20 cellular contexts compared by ENCODE assay signal in the genomic region with DNA sequence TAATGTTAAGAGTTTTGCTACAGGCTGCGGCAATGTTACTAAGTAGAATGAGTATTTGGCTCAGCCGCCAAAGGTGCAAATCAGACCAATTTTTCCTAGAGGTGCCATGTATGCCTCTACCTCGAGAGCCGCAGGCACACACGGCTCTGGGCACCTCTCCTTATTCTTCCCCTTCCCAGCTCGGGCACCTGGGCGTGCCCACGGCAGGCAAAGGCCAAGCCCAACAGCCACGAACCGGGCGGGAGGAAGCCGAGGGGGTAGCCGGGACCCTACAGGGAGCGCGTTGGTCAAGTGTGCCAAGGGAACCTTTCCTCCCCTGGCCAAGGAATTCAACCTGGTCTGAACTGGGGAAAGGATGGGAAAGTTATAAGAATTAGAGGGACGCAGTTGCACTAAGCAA. TPM values are rescaled to one million over a fixed set of nuclear protein-coding genes. Genes with fewer than 3 reads are reported as not detected.
A peak's percentile ranks its signal among the peaks of the same experiment; 100 is the strongest.
DNase-seq lines count a peak whose midpoint lies in the region; ATAC-seq and TF ChIP-seq lines count a peak whose summit lies in the region.
"Had no signal": no experiment of that assay in that cellular context is flagged by ENCODE, and none has a peak within 500 bp of the region (broad histone marks: within the 10 kb centered on the region; RNA-seq: fewer than 3 reads in every experiment).

No MANE protein-coding gene starts in this region.

- H3K4me3 Mint-ChIP-seq in H9 = peak overlapping the region; percentile 84 to 88
- H3K4me3 Mint-ChIP-seq in endodermal cell = peak overlapping the region; percentile 79
- H3K4me3 Mint-ChIP-seq in nephron progenitor cell = peak overlapping the region; percentile 80

- peaks cover 7% of the 10 kb centered on the region; the same call in 1 of the 2 replicates for H3K79me2 ChIP-seq in H9 (ENCODE audit: insufficient read depth, low read length)

- H3K4me3 ChIP-seq in BLaER1 treated with 17β-estradiol and CSF1 and Interleukin-3, amounts not matched to agents 10 nM and 100 nM = peak overlapping the region; percentile 53 to 76 (median 64)
- no peak overlapping the region for H3K4me3 ChIP-seq in endodermal cell (ENCODE audit: low read length)
- H3K4me3 ChIP-seq: K562 had no signal

- H3K18ac ChIP-seq in H9 (ENCODE audit: insufficient read length, low read depth, low read length) = no peak overlapping the region

- WGBS in H9 (ENCODE audit: extremely low coverage, insufficient read length, low lambda C conversion rate) = no CpG with 5 or more reads among the region's 16 CpGs
- 92 to 96% methylated on average over 10 to 15 of the region's 16 CpGs for WGBS in endodermal cell (ENCODE audit: insufficient coverage in 1 of 2, insufficient read length in 1 of 2), 2 experiments

- H4K20me1 ChIP-seq in BLaER1 treated with 17β-estradiol and CSF1 and Interleukin-3, amounts not matched to agents 10 nM and 100 nM = no peaks in the 10 kb centered on the region
- H4K20me1 ChIP-seq in H9 (ENCODE audit: control insufficient read depth, insufficient read depth, insufficient read length) = no peaks in the 10 kb centered on the region

- peaks cover 3% of the 10 kb centered on the region for H3K79me1 ChIP-seq in H9 (ENCODE audit: insufficient read depth, low read depth, low read length, poor library complexity, severe bottlenecking)

- H2BK20ac ChIP-seq in H9 (ENCODE audit: low read depth, low read length, poor library complexity, severe bottlenecking) = no peak overlapping the region

- peak overlapping the region; percentile 75 to 97 (median 87) for H3K4me2 ChIP-seq in BLaER1 treated with 17β-estradiol and CSF1 and Interleukin-3, amounts not matched to agents 10 nM and 100 nM
- peak overlapping the region; percentile 86 for H3K4me2 ChIP-seq in H9 (ENCODE audit: insufficient read depth, insufficient read length, low read length)

- H3K4me1 Mint-ChIP-seq in H9 (peaks cover 18 to 31% of the 10 kb centered on the region in 2 experiments), endodermal cell (peaks cover 13% of the 10 kb centered on the region), nephron progenitor cell (peaks cover 23% of the 10 kb centered on the region)
- H3K4me1 Mint-ChIP-seq: stimulated activated naive B cell treated with anti-CD40 and anti-IgM and Interleukin-4, amounts not matched to agents 10 μg/mL and 1 μg/mL and 100 μg/mL, for 72 hours had no signal

- no peak overlapping the region for H2AK5ac ChIP-seq in H9 (ENCODE audit: insufficient read length, low read length)

- ATAC-seq in HG03097 (IDR thresholded peaks at IDR 0.05; ENCODE audit: low FRiP score, unreplicated experiment) = no peak

- no peak overlapping the region for H2BK12ac ChIP-seq in H9 (ENCODE audit: insufficient read length, low read depth, low read length)

- no peaks in the 10 kb centered on the region for H3K27me3 ChIP-seq in BLaER1 treated with 17β-estradiol and CSF1 and Interleukin-3, amounts not matched to agents 10 nM and 100 nM
- H3K27me3 ChIP-seq in H9 (ENCODE audit: insufficient read depth, low read length) (no peaks in the 10 kb centered on the region), endodermal cell (ENCODE audit: control insufficient read depth, insufficient read depth, low read length, poor library complexity, severe bottlenecking) (no peaks in the 10 kb centered on the region)
- H3K27me3 ChIP-seq: uterus had no signal

- H3K27me3 Mint-ChIP-seq in H9 (ENCODE audit: low read depth) (no peaks in the 10 kb centered on the region), endodermal cell (ENCODE audit: insufficient read depth) (no peaks in the 10 kb centered on the region), nephron progenitor cell (ENCODE audit: low read depth, poor library complexity) (peaks cover 4% of the 10 kb centered on the region)

- H3K27ac Mint-ChIP-seq in H9 = peak overlapping the region in 1 of 3 experiments; percentile 87; a peak in 1 of 7 replicates
- peak overlapping the region; percentile 89 for H3K27ac Mint-ChIP-seq in endodermal cell
- peak overlapping the region; percentile 68 for H3K27ac Mint-ChIP-seq in nephron progenitor cell
- H3K27ac Mint-ChIP-seq: stimulated activated naive B cell treated with anti-CD40 and anti-IgM and Interleukin-4, amounts not matched to agents 10 μg/mL and 1 μg/mL and 100 μg/mL, for 72 hours had no signal

- TF ChIP-seq CTCF in H9 (conservative IDR thresholded peaks at IDR 0.05) = no peak
- no peak for TF ChIP-seq CTCF in endodermal cell (conservative IDR thresholded peaks at IDR 0.05)
- TF ChIP-seq CTCF in nephron progenitor cell (IDR thresholded peaks at IDR 0.05) = no peak

- no peak overlapping the region for H4K8ac ChIP-seq in H9 (replicated peaks; ENCODE audit: insufficient read length, low read depth, low read length)

- H2BK120ac ChIP-seq in H9 (ENCODE audit: low read depth, low read length, poor library complexity, severe bottlenecking) = no peak overlapping the region

- no peak overlapping the region for H2AFZ ChIP-seq in H9 (ENCODE audit: low read length)

- H3K27ac ChIP-seq in BLaER1 treated with 17β-estradiol and CSF1 and Interleukin-3, amounts not matched to agents 10 nM and 100 nM = peak overlapping the region in 5 of 11 experiments; percentile 47 to 68 (median 68); a peak in 10 of 22 replicates
- H3K27ac ChIP-seq in H9 (ENCODE audit: insufficient read length, low read depth, low read length) (no peak overlapping the region), endodermal cell (ENCODE audit: low read depth, low read length) (no peak overlapping the region)
- H3K27ac ChIP-seq: breast epithelium, C4-2B, uterus had no signal

- H3K36me3 Mint-ChIP-seq in H9 (ENCODE audit: insufficient read depth in 1 of 3, low read depth in 3 of 3) = peaks cover 11 to 16% (median 16%) of the 10 kb centered on the region in 3 experiments
- H3K36me3 Mint-ChIP-seq in endodermal cell (ENCODE audit: low read depth) = peaks cover 27% of the 10 kb centered on the region
- H3K36me3 Mint-ChIP-seq in nephron progenitor cell (ENCODE audit: low read depth) = peaks cover 11% of the 10 kb centered on the region

- peak overlapping the region; percentile 62 to 80 (median 77) for H3K9ac ChIP-seq in BLaER1 treated with 17β-estradiol and CSF1 and Interleukin-3, amounts not matched to agents 10 nM and 100 nM
- peak overlapping the region; percentile 23 for H3K9ac ChIP-seq in H9 (ENCODE audit: extremely low read depth, insufficient read length, low read length)
- no peak overlapping the region for H3K9ac ChIP-seq in endodermal cell (ENCODE audit: extremely low read depth, low read length, poor library complexity, severe bottlenecking)

- H3K14ac ChIP-seq in H9 (ENCODE audit: insufficient read depth, low read length) = no peak overlapping the region; the same call in 1 of the 2 replicates

- H3K9me3 Mint-ChIP-seq in H9 (peaks cover 7% of the 10 kb centered on the region in 2 experiments; a peak in 3 of 5 replicates), endodermal cell (peaks cover 14% of the 10 kb centered on the region), nephron progenitor cell (peaks cover 21% of the 10 kb centered on the region)

- peaks cover 2 to 24% (median 12%) of the 10 kb centered on the region in 11 experiments; a peak in 18 of 22 replicates for H3K36me3 ChIP-seq in BLaER1 treated with 17β-estradiol and CSF1 and Interleukin-3, amounts not matched to agents 10 nM and 100 nM
- H3K36me3 ChIP-seq in endodermal cell (ENCODE audit: control insufficient read depth, insufficient read depth, low read length) = peaks cover 7% of the 10 kb centered on the region
- H3K36me3 ChIP-seq: breast epithelium, uterus had no signal

- H3K23ac ChIP-seq in H9 (ENCODE audit: insufficient read length, low read depth, low read length) = no peak overlapping the region

- no peak overlapping the region for H3K56ac ChIP-seq in H9 (ENCODE audit: insufficient read length, low read depth, low read length)

- peaks cover 21 to 44% (median 31%) of the 10 kb centered on the region in 10 experiments for H3K4me1 ChIP-seq in BLaER1 treated with 17β-estradiol and CSF1 and Interleukin-3, amounts not matched to agents 10 nM and 100 nM
- H3K4me1 ChIP-seq in H9 (ENCODE audit: insufficient read depth, low read length) = no peaks in the 10 kb centered on the region; the same call in 1 of the 2 replicates
- H3K4me1 ChIP-seq in endodermal cell (ENCODE audit: control insufficient read depth, insufficient read depth, low read length) = no peaks in the 10 kb centered on the region
- H3K4me1 ChIP-seq: breast epithelium, uterus had no signal

- peaks cover 3% of the 10 kb centered on the region for H3K23me2 ChIP-seq in H9 (ENCODE audit: insufficient read length, low read depth, low read length, poor library complexity, severe bottlenecking)

- H3K4ac ChIP-seq in H9 (ENCODE audit: low read depth, low read length) = no peak overlapping the region

- H2BK15ac ChIP-seq in H9 (ENCODE audit: low read depth, low read length) = no peak overlapping the region

- DNase-seq in H9 (no peak), endodermal cell (no peak), nephron progenitor cell (no peak), NCI-H1105 treated with DMSO at 0.1 percent for 48 hours (lab: John Stamatoyannopoulos, UW) (no peak), NCI-H524 (lab: John Stamatoyannopoulos, UW) (no peak), AML-193 (lab: John Stamatoyannopoulos, UW) (no peak)
- DNase-seq: activated effector memory CD4-positive, alpha-beta T cell treated with anti-CD3 and anti-CD28 coated beads, Interleukin-2, amount 50 U/mL, for 16 hours; NCI-H1105; nucleus accumbens; OCI-M1; stimulated activated naive B cell treated with anti-CD40 and anti-IgM and Interleukin-4, amounts not matched to agents 10 μg/mL and 1 μg/mL and 100 μg/mL, for 72 hours; uterus had no signal

- no peak overlapping the region for H4K5ac ChIP-seq in H9 (ENCODE audit: insufficient read length, low read depth, low read length)

- H4K91ac ChIP-seq in H9 (ENCODE audit: insufficient read length, low read depth, low read length) = no peak overlapping the region

- no peak overlapping the region for H2BK5ac ChIP-seq in H9 (ENCODE audit: insufficient read length, low read length)

- H3K9me3 ChIP-seq in BLaER1 treated with 17β-estradiol and CSF1 and Interleukin-3, amounts not matched to agents 10 nM and 100 nM (replicated peaks in 1 of 11) = peaks cover 7 to 33% (median 14%) of the 10 kb centered on the region in 11 experiments; a peak in 21 of 22 replicates
- H3K9me3 ChIP-seq in H9 (ENCODE audit: control insufficient read depth, low read depth, low read length) (no peaks in the 10 kb centered on the region), endodermal cell (ENCODE audit: control insufficient read depth, low read length) (peaks cover 30% of the 10 kb centered on the region)
- H3K9me3 ChIP-seq: uterus had no signal

- no peak overlapping the region for H3T11ph ChIP-seq in H9 (ENCODE audit: low read length)

RNA-seq across cellular contexts. Expression of gene LRRC3, which starts 31.0 kb away (rescaled TPM):
- total RNA-seq in H9 (2021) (2.6 and 3.1 TPM in 2 replicates), endodermal cell (10 to 100 TPM; 14.1 to 16.5 TPM)
- polyA plus RNA-seq in endodermal cell (2013, experiment 1 of 2) = 13.7 TPM
- 14.0 TPM for polyA plus RNA-seq in endodermal cell (2013, experiment 2 of 2)

RNA-seq across cellular contexts. Expression of gene KRTAP10-1, which starts 53.7 kb away (rescaled TPM):
- total RNA-seq in H9 (2021) (not detected in 2 replicates), endodermal cell (not detected)
- polyA plus RNA-seq in endodermal cell (2013, experiment 1 of 2) = not detected
- not detected for polyA plus RNA-seq in endodermal cell (2013, experiment 2 of 2)
- total RNA-seq: breast epithelium, fibroblast of lung, K562, lung microvascular endothelial cell, NCI-H460, uterus had no signal
- polyA plus RNA-seq: fibroblast of lung, K562 had no signal
